In the genomic region with DNA sequence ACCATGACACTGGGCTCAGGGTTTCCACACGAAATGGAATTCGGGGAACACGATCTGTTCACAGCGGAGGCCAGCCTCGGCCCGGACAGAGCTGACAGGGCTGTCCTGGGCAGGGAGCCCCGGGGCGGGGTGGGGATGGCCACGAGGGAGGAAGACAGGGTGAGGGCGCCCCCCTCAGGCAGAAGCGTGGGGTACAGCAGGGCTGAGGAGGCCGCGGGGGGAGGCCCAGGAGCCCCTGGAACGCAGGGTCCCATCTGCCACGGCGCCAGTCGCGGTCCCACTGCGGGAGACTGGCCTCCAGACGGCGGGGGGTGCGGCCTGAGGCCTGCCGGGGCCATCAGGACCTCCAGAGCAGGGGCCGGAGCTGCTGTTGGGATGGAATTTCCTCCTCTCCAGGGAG, we compare ENCODE assay signal across 2 cellular contexts.
TF ChIP-seq lines count a peak whose summit lies in the region.

No MANE protein-coding gene starts in this region.

TF ChIP-seq in GM23338, 12 proteins besides CTCF, POLR2A, EP300 and RAD21 (continued from another document):
- no peak for TF ChIP-seq ETS1 (IDR thresholded peaks at IDR 0.05)
- TF ChIP-seq STAT1 (IDR thresholded peaks at IDR 0.05; ENCODE audit: unreplicated experiment), result no peak
- TF ChIP-seq POLR2AphosphoS5 (IDR thresholded peaks at IDR 0.05; ENCODE audit: low read depth), result no peak
- no peak for TF ChIP-seq CREB1 (CRISPR knock-in tag; IDR thresholded peaks at IDR 0.05; ENCODE audit: low read depth)
- TF ChIP-seq REST (IDR thresholded peaks at IDR 0.05; ENCODE audit: unreplicated experiment), result no peak
- no peak for TF ChIP-seq EZH2phosphoT487 (IDR thresholded peaks at IDR 0.05; ENCODE audit: unreplicated experiment)
- no peak for TF ChIP-seq ZNF462 (CRISPR knock-in tag; IDR thresholded peaks at IDR 0.05)

TF ChIP-seq in WTC11, 78 proteins besides CTCF, POLR2A, EP300 and RAD21 (continued from another document):
- TF ChIP-seq ARID4B (CRISPR knock-in tag; IDR thresholded peaks at IDR 0.05; ENCODE audit: borderline replicate concordance), result no peak
- no peak for TF ChIP-seq SMAD3 (CRISPR knock-in tag; IDR thresholded peaks at IDR 0.05; ENCODE audit: borderline replicate concordance)
- TF ChIP-seq, protein P1, sequence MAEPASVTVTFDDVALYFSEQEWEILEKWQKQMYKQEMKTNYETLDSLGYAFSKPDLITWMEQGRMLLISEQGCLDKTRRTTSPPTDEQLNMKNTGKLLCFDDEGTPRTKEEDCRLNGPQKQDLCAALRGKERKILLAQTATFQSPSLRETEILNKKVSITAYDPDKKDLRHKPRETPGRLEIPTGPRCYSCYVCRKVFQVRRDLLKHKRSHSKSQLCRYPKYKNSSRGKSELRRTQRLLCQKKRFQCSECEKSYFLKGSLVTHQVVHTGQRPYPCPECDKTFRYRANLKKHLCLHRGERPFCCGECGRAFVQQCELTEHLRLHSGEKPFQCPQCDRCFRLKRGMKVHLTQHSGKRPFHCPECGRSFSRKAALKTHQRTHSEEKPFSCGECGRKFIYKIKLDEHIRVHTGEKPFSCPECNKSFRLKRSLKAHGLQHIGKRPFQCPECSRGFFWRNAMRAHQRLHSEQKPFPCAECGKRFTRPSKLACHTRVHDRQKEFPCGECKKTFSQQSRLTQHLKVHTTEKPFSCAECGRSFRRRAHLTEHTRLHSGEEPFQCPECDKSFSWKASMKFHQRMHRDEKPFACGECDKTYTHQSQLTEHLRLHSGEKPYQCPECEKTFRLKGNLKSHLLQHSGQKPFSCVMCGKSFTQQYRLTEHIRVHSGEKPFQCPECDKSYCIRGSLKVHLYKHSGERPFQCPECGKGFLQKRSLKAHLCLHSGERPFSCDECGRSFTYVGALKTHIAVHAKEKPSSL (CRISPR knock-in tag; conservative IDR thresholded peaks at IDR 0.05), result no peak
- TF ChIP-seq, protein P2, sequence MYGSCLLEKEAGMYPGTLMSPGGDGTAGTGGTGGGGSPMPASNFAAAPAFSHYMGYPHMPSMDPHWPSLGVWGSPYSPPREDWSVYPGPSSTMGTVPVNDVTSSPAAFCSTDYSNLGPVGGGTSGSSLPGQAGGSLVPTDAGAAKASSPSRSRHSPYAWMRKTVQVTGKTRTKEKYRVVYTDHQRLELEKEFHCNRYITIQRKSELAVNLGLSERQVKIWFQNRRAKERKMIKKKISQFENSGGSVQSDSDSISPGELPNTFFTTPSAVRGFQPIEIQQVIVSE (CRISPR knock-in tag; IDR thresholded peaks at IDR 0.05; ENCODE audit: borderline replicate concordance), result no peak
